ENCODE assay signal across 18 cellular contexts in genomic region chr6:113293106-113293505, GRCh38.
A peak's percentile ranks its signal among the peaks of the same experiment; 100 is the strongest.
DNase-seq lines count a peak whose midpoint lies in the region; ATAC-seq and TF ChIP-seq lines count a peak whose summit lies in the region.
"Had no signal": no experiment of that assay in that cellular context is flagged by ENCODE, and none has a peak within 500 bp of the region (broad histone marks: within the 10 kb centered on the region; RNA-seq: fewer than 3 reads in every experiment).

No MANE protein-coding gene starts in this region.

- no peaks in the 10 kb centered on the region for H3K4me1 Mint-ChIP-seq in activated T-cell treated with anti-CD3 and anti-CD28 coated beads, Interleukin-2, amount 50 U/mL, for 72 hours (ENCODE audit: low read depth)
- no peaks in the 10 kb centered on the region for H3K4me1 Mint-ChIP-seq in activated naive CD8-positive, alpha-beta T cell treated with anti-CD3 and anti-CD28 coated beads for 36 hours

- H3K79me2 ChIP-seq in MM.1S (ENCODE audit: low read length) = no peaks in the 10 kb centered on the region

- H4K20me1 ChIP-seq in MM.1S (ENCODE audit: insufficient read depth, low read length) = no peaks in the 10 kb centered on the region

- no peak overlapping the region for H2AFZ ChIP-seq in MM.1S (ENCODE audit: low read length)

- ATAC-seq in GM19467 (IDR thresholded peaks at IDR 0.05; ENCODE audit: unreplicated experiment) = peak; percentile 76
- ATAC-seq in HG02870 (IDR thresholded peaks at IDR 0.05; ENCODE audit: unreplicated experiment) = peak; percentile 97
- no peak for ATAC-seq in activated T-cell treated with anti-CD3 and anti-CD28 coated beads, Interleukin-2, amount 50 U/mL, for 72 hours (replicated peaks in 1 of 2)
- ATAC-seq: A549, heart left ventricle, pancreas had no signal

- DNase-seq in GM12864 (ENCODE audit: low read depth) (peak; percentile 22), MM.1S (peak; percentile 30), NCI-H524 (lab: John Stamatoyannopoulos, UW) (no peak), NCI-H2029 (lab: John Stamatoyannopoulos, UW) (no peak)
- no peak for DNase-seq in activated T-cell treated with anti-CD3 and anti-CD28 coated beads, Interleukin-2, amount 50 U/mL, for 72 hours
- no peak for DNase-seq in activated naive CD8-positive, alpha-beta T cell treated with anti-CD3 and anti-CD28 coated beads for 36 hours
- DNase-seq: activated CD8-positive, alpha-beta memory T cell treated with anti-CD3 and anti-CD28 coated beads, Interleukin-2, amount 50 U/mL, for 48 hours; anterior cingulate cortex; Calu3; effector CD8-positive, alpha-beta T cell; heart left ventricle; KBM-7; pancreas had no signal

- no peak overlapping the region for H3K4me3 Mint-ChIP-seq in activated T-cell treated with anti-CD3 and anti-CD28 coated beads, Interleukin-2, amount 50 U/mL, for 72 hours
- no peak overlapping the region for H3K4me3 Mint-ChIP-seq in activated naive CD8-positive, alpha-beta T cell treated with anti-CD3 and anti-CD28 coated beads for 36 hours
- H3K4me3 Mint-ChIP-seq: stimulated activated naive CD8-positive, alpha-beta T cell treated with anti-CD3 and anti-CD28 coated beads, Interleukin-15, Interleukin-2, amounts not matched to agents 100 ng/mL and 50 ng/mL, for 24 hours had no signal

- H3K27me3 ChIP-seq in MM.1S (replicated peaks; ENCODE audit: insufficient read depth, low read length) = no peaks in the 10 kb centered on the region
- H3K27me3 ChIP-seq: heart left ventricle, pancreas had no signal

- no peak overlapping the region for H3K4me3 ChIP-seq in GM12864 (ENCODE audit: low read depth, low read length)
- no peak overlapping the region for H3K4me3 ChIP-seq in MM.1S (ENCODE audit: low read length)
- H3K4me3 ChIP-seq: A549, heart left ventricle, pancreas had no signal

- no peak overlapping the region for H3K27ac ChIP-seq in MM.1S (ENCODE audit: low read length)
- H3K27ac ChIP-seq: A549, heart left ventricle, pancreas, RWPE1 had no signal

- H3F3A ChIP-seq in MM.1S (ENCODE audit: insufficient read depth, low read length) = no peaks in the 10 kb centered on the region

- no peak for TF ChIP-seq CTCF in GM12864 (IDR thresholded peaks at IDR 0.05; ENCODE audit: low read depth, low read length, missing control alignments)
- TF ChIP-seq CTCF in MM.1S (IDR thresholded peaks at IDR 0.05; ENCODE audit: low read length) = no peak

- H3K4me2 ChIP-seq in MM.1S (ENCODE audit: low read depth, low read length) = no peak overlapping the region
- H3K4me2 ChIP-seq: A549 had no signal

- H3K27me3 Mint-ChIP-seq in activated T-cell treated with anti-CD3 and anti-CD28 coated beads, Interleukin-2, amount 50 U/mL, for 72 hours (ENCODE audit: low read depth) = no peaks in the 10 kb centered on the region
- peaks cover 4% of the 10 kb centered on the region for H3K27me3 Mint-ChIP-seq in activated naive CD8-positive, alpha-beta T cell treated with anti-CD3 and anti-CD28 coated beads for 36 hours
- H3K27me3 Mint-ChIP-seq: stimulated activated naive CD8-positive, alpha-beta T cell treated with anti-CD3 and anti-CD28 coated beads, Interleukin-15, Interleukin-2, amounts not matched to agents 100 ng/mL and 50 ng/mL, for 24 hours had no signal

- H3K4me1 ChIP-seq in MM.1S (ENCODE audit: low read length) = no peaks in the 10 kb centered on the region
- H3K4me1 ChIP-seq: A549, pancreas had no signal

- H3K9ac ChIP-seq in MM.1S (ENCODE audit: low read length) = no peak overlapping the region

- H3K9me2 ChIP-seq in MM.1S (replicated peaks; ENCODE audit: insufficient read depth, low read length) = no peaks in the 10 kb centered on the region

- H3K36me3 ChIP-seq in MM.1S (replicated peaks; ENCODE audit: insufficient read depth, low read length) = no peaks in the 10 kb centered on the region
- H3K36me3 ChIP-seq: heart left ventricle, pancreas had no signal

- no peaks in the 10 kb centered on the region for H3K9me3 ChIP-seq in MM.1S (replicated peaks; ENCODE audit: insufficient read depth, low read length)
- H3K9me3 ChIP-seq: A549, heart left ventricle, pancreas had no signal

- no peaks in the 10 kb centered on the region for H3K36me3 Mint-ChIP-seq in activated T-cell treated with anti-CD3 and anti-CD28 coated beads, Interleukin-2, amount 50 U/mL, for 72 hours (ENCODE audit: insufficient read depth in 2 of 2)
- H3K36me3 Mint-ChIP-seq in activated naive CD8-positive, alpha-beta T cell treated with anti-CD3 and anti-CD28 coated beads for 36 hours = no peaks in the 10 kb centered on the region

- H3K27ac Mint-ChIP-seq in activated T-cell treated with anti-CD3 and anti-CD28 coated beads, Interleukin-2, amount 50 U/mL, for 72 hours = no peak overlapping the region
- H3K27ac Mint-ChIP-seq in activated naive CD8-positive, alpha-beta T cell treated with anti-CD3 and anti-CD28 coated beads for 36 hours = no peak overlapping the region
- H3K27ac Mint-ChIP-seq: stimulated activated naive CD8-positive, alpha-beta T cell treated with anti-CD3 and anti-CD28 coated beads, Interleukin-15, Interleukin-2, amounts not matched to agents 100 ng/mL and 50 ng/mL, for 24 hours had no signal

- peaks cover 0 to 2% of the 10 kb centered on the region in 2 donors for H3K9me3 Mint-ChIP-seq in activated T-cell treated with anti-CD3 and anti-CD28 coated beads, Interleukin-2, amount 50 U/mL, for 72 hours
- no peaks in the 10 kb centered on the region for H3K9me3 Mint-ChIP-seq in activated naive CD8-positive, alpha-beta T cell treated with anti-CD3 and anti-CD28 coated beads for 36 hours
- H3K9me3 Mint-ChIP-seq: stimulated activated naive CD8-positive, alpha-beta T cell treated with anti-CD3 and anti-CD28 coated beads, Interleukin-15, Interleukin-2, amounts not matched to agents 100 ng/mL and 50 ng/mL, for 24 hours had no signal

Comparison
In these comparisons a context has a peak if more than half of its experiments do, and no peak if none do; other contexts are left out.
1. DNase-seq: peak in GM12864 (single experiment) and MM.1S (single experiment); none in NCI-H524 (0 of 2), NCI-H2029 (single experiment), activated T-cell treated with anti-CD3 and anti-CD28 coated beads, Interleukin-2, amount 50 U/mL, for 72 hours (0 of 2) and activated naive CD8-positive, alpha-beta T cell treated with anti-CD3 and anti-CD28 coated beads for 36 hours (single experiment).
2. ATAC-seq: peak in GM19467 (single experiment) and HG02870 (single experiment); none in activated T-cell treated with anti-CD3 and anti-CD28 coated beads, Interleukin-2, amount 50 U/mL, for 72 hours (0 of 2).